In genomic region chrX:153902388-153902787, GRCh38 we compare ENCODE assay signal across 20 cellular contexts. TPM values are rescaled to one million over a fixed set of nuclear protein-coding genes. Genes with fewer than 3 reads are reported as not detected.
DNase-seq lines count a peak whose midpoint lies in the region; ATAC-seq, FAIRE-seq and TF ChIP-seq lines count a peak whose summit lies in the region.
"Had no signal": no experiment of that assay in that cellular context is flagged by ENCODE, and none has a peak within 500 bp of the region (broad histone marks: within the 10 kb centered on the region; RNA-seq: fewer than 3 reads in every experiment).

No MANE protein-coding gene starts in this region.

- TF ChIP-seq RAD21 in SK-N-SH (IDR thresholded peaks at IDR 0.05; ENCODE audit: low read length) = no peak

- H3K4me3 ChIP-seq in SK-N-SH (ENCODE audit: low read depth in 2 of 2, low read length in 1 of 2) (no peak overlapping the region), PC-3 (ENCODE audit: low read length) (no peak overlapping the region)
- H3K4me3 ChIP-seq: neural progenitor cell, uterus had no signal

- no peaks in the 10 kb centered on the region for H3K79me2 ChIP-seq in SK-N-SH (ENCODE audit: insufficient read depth)
- H3K79me2 ChIP-seq in PC-3 (ENCODE audit: low read length) = no peaks in the 10 kb centered on the region

- H2AFZ ChIP-seq in SK-N-SH (ENCODE audit: low read depth) = no peak overlapping the region
- no peak overlapping the region for H2AFZ ChIP-seq in PC-3 (ENCODE audit: low read length)
- H2AFZ ChIP-seq: neural progenitor cell had no signal

- H3K9me3 ChIP-seq in SK-N-SH (no peaks in the 10 kb centered on the region), PC-3 (ENCODE audit: low read length) (no peaks in the 10 kb centered on the region)
- H3K9me3 ChIP-seq: uterus had no signal

- FAIRE-seq in HTR-8/SVneo (lab: Jason Lieb, UNC) = no peak
- FAIRE-seq: A204.1, GM12892 had no signal

- H3K36me3 Mint-ChIP-seq in CD14-positive monocyte = no peaks in the 10 kb centered on the region
- H3K36me3 Mint-ChIP-seq: neural progenitor cell had no signal

- H3K27ac Mint-ChIP-seq in CD14-positive monocyte = peak overlapping the region in 1 of 7 donors; percentile 40
- H3K27ac Mint-ChIP-seq: neural progenitor cell had no signal

- H3K9me2 ChIP-seq in SK-N-SH (no peaks in the 10 kb centered on the region), PC-3 (replicated peaks; ENCODE audit: low read length) (no peaks in the 10 kb centered on the region)

- CTCF ChIA-PET in SK-N-SH (lab: Yijun Ruan, JAX) (interaction anchor here (1.0 to 1.6 kb wide), 2 partner anchors 9 to 83 kb away, joined by 3 read pairs; no protein-coding TSS in a partner anchor), PC-3 (lab: Charles Lee) (no interaction called here)

- H3K27me3 Mint-ChIP-seq in CD14-positive monocyte (ENCODE audit: low read depth in 3 of 3) = peaks cover 0 to 48% (median 3%) of the 10 kb centered on the region in 3 donors

- H3K27ac ChIP-seq in SK-N-SH (ENCODE audit: low read depth in 2 of 2, low read length in 1 of 2) = peak overlapping the region in 1 of 2 experiments; percentile 0; a peak in 2 of 4 replicates
- no peak overlapping the region for H3K27ac ChIP-seq in PC-3 (ENCODE audit: low read length)
- H3K27ac ChIP-seq: neural progenitor cell had no signal

- no peak overlapping the region for H3K4me2 ChIP-seq in SK-N-SH
- H3K4me2 ChIP-seq in PC-3 (ENCODE audit: low read length) = no peak overlapping the region
- H3K4me2 ChIP-seq: neural progenitor cell had no signal

- peaks cover 0 to 6% (median under 1%) of the 10 kb centered on the region in 7 donors for H3K9me3 Mint-ChIP-seq in CD14-positive monocyte
- H3K9me3 Mint-ChIP-seq: activated CD4-positive, alpha-beta T cell treated with anti-CD3 and anti-CD28 coated beads, Interleukin-2, amount 10 ng/mL, durations not matched to agents 24 days and 14 days had no signal

- no peaks in the 10 kb centered on the region for H3K36me3 ChIP-seq in SK-N-SH (replicated peaks in 1 of 2; ENCODE audit: control insufficient read depth in 1 of 2, insufficient read depth in 2 of 2, low read length in 1 of 2)
- no peaks in the 10 kb centered on the region for H3K36me3 ChIP-seq in PC-3 (ENCODE audit: low read depth, low read length)
- H3K36me3 ChIP-seq: neural progenitor cell, uterus had no signal

- H3K4me1 ChIP-seq in SK-N-SH (ENCODE audit: control insufficient read depth in 1 of 2, insufficient read depth in 2 of 2, low read depth in 1 of 2, low read length in 1 of 2) (peaks cover 0 to 33% of the 10 kb centered on the region in 2 experiments; a peak in 1 of 4 replicates), PC-3 (ENCODE audit: insufficient read depth, low read length) (peaks cover 9% of the 10 kb centered on the region; the same call in 1 of the 2 replicates)
- H3K4me1 ChIP-seq: neural progenitor cell, uterus had no signal

- H3K9ac ChIP-seq in SK-N-SH (no peak overlapping the region), PC-3 (ENCODE audit: low read length) (no peak overlapping the region)
- H3K9ac ChIP-seq: neural progenitor cell had no signal

- no peak for TF ChIP-seq EP300 in SK-N-SH (IDR thresholded peaks at IDR 0.05; ENCODE audit: borderline replicate concordance in 1 of 2, low read depth in 1 of 2, low read length in 1 of 2)

- H3K4me1 Mint-ChIP-seq in CD14-positive monocyte = peaks cover 53% of the 10 kb centered on the region

- intact Hi-C loops in PC-3 (cut with micrococcal nuclease) = no loop called here
- intact Hi-C loops in CD14-positive monocyte (cut with micrococcal nuclease) = no loop called here

- H3F3A ChIP-seq in SK-N-SH (replicated peaks; ENCODE audit: insufficient read depth) (no peaks in the 10 kb centered on the region), PC-3 (ENCODE audit: low read length, unreplicated experiment) (no peaks in the 10 kb centered on the region)

- H3K4me3 Mint-ChIP-seq in CD14-positive monocyte = no peak overlapping the region
- H3K4me3 Mint-ChIP-seq: neural progenitor cell had no signal

- H4K20me1 ChIP-seq in SK-N-SH (ENCODE audit: insufficient read depth) (no peaks in the 10 kb centered on the region), PC-3 (ENCODE audit: low read length) (no peaks in the 10 kb centered on the region)

- TF ChIP-seq CTCF in SK-N-SH (IDR thresholded peaks at IDR 0.05) (no peak), PC-3 (conservative IDR thresholded peaks at IDR 0.05; ENCODE audit: low read depth, low read length) (no peak), CD14-positive monocyte (IDR thresholded peaks at IDR 0.05) (no peak)

- POLR2A ChIA-PET in SK-N-SH (lab: Yijun Ruan, JAX) = no interaction called here
- POLR2A ChIA-PET in PC-3 (lab: Charles Lee; ENCODE audit: unreplicated experiment) = no interaction called here

- ATAC-seq in SK-N-SH treated with all-trans-retinoic acid at 6 μM for 48 hours (no peak), PC-3 (peak; percentile 35), GM19452 (IDR thresholded peaks at IDR 0.05; ENCODE audit: unreplicated experiment) (no peak)

- BruUV-seq in PC-3 (replicated peaks; lab: Mats Ljungman, UMichigan) = no TSS peak

- H3K27me3 ChIP-seq in SK-N-SH (ENCODE audit: insufficient read depth) (peaks cover 32% of the 10 kb centered on the region), PC-3 (ENCODE audit: low read length) (no peaks in the 10 kb centered on the region)
- H3K27me3 ChIP-seq: neural progenitor cell, uterus had no signal

- DNase-seq in SK-N-SH (peak; percentile 59), H4 (ENCODE audit: low spot score) (peak; percentile 29), PC-3 (peak; percentile 24), kidney tubule cell (ENCODE audit: low spot score) (peak; percentile 12), CD14-positive monocyte (ENCODE audit: low spot score) (no peak), HTR-8/SVneo (ENCODE audit: insufficient read length, low spot score) (no peak)
- DNase-seq: activated CD4-positive, alpha-beta T cell treated with anti-CD3 and anti-CD28 coated beads, Interleukin-2, amount 10 ng/mL, durations not matched to agents 24 days and 14 days; activated CD8-positive, alpha-beta memory T cell treated with anti-CD3 and anti-CD28 coated beads, Interleukin-2, amount 50 U/mL, for 48 hours; activated gamma-delta T cell; central memory CD4-positive, alpha-beta T cell; effector CD8-positive, alpha-beta T cell; NCI-H1105 treated with DMSO at 0.1 percent for 48 hours; stimulated activated CD8-positive, alpha-beta memory T cell treated with anti-CD3 and anti-CD28 coated beads, Interleukin-4, amount 100 ng/mL, for 48 hours; uterus had no signal

- 18% methylated on average over 4 of the region's 10 CpGs for WGBS in SK-N-SH (ENCODE audit: low lambda C conversion rate)

TF ChIP-seq in SK-N-SH, 30 proteins besides CTCF, POLR2A, EP300 and RAD21 (continues in another document):
- TF ChIP-seq JUND (IDR thresholded peaks at IDR 0.05) = no peak
- TF ChIP-seq TEAD4 (IDR thresholded peaks at IDR 0.05; ENCODE audit: borderline replicate concordance, insufficient read depth) = no peak
- TF ChIP-seq RXRA (IDR thresholded peaks at IDR 0.05; ENCODE audit: borderline replicate concordance, low read depth) = no peak

TF ChIP-seq in SK-N-SH treated with all-trans-retinoic acid at 6 μM for 48 hours, 23 proteins besides CTCF, POLR2A, EP300 and RAD21 (continues in another document):
- TF ChIP-seq TOX (CRISPR knock-in tag; IDR thresholded peaks at IDR 0.05; ENCODE audit: borderline replicate concordance) (no peak), PPARA (CRISPR knock-in tag; IDR thresholded peaks at IDR 0.05; ENCODE audit: borderline replicate concordance) (no peak), SNAI2 (CRISPR knock-in tag; IDR thresholded peaks at IDR 0.05) (no peak), TCF4 (CRISPR knock-in tag; IDR thresholded peaks at IDR 0.05; ENCODE audit: borderline replicate concordance) (no peak), RARB (CRISPR knock-in tag; IDR thresholded peaks at IDR 0.05) (no peak)

RNA-seq across cellular contexts. Expression of gene AVPR2, which starts 2.1 kb away (rescaled TPM):
- not detected in 2 replicates for polyA plus RNA-seq in SK-N-SH (2012; rRNA removed)
- not detected in 2 replicates for polyA plus RNA-seq in SK-N-SH (2012; cell fraction: cytosol; rRNA removed)
- 0.05 TPM in 1 of 2 replicates, not detected in the other for polyA plus RNA-seq in SK-N-SH (2012; cell fraction: nucleus; rRNA removed)
- total RNA-seq in H4 (2014; rRNA removed; shearing (Covaris generic)) = 0.14 and 0.33 TPM in 2 replicates
- not detected in 2 replicates for total RNA-seq in PC-3 (2014; rRNA removed)
- under 1 TPM in 1 of 2 donors, not detected in 1; 0.14 TPM for polyA plus RNA-seq in CD14-positive monocyte
- total RNA-seq: activated CD4-positive, alpha-beta T cell treated with anti-CD3 and anti-CD28 coated beads, Interleukin-2, amount 10 ng/mL, durations not matched to agents 24 days and 14 days; pulmonary artery endothelial cell had no signal

RNA-seq across cellular contexts. Expression of gene L1CAM, which starts 16.4 kb away (rescaled TPM):
- polyA plus RNA-seq in SK-N-SH (2012; rRNA removed) = 1.9 and 2.0 TPM in 2 replicates
- polyA plus RNA-seq in SK-N-SH (2012; cell fraction: cytosol; rRNA removed) = 1.3 and 2.9 TPM in 2 replicates
- 4.1 and 4.4 TPM in 2 replicates for polyA plus RNA-seq in SK-N-SH (2012; cell fraction: nucleus; rRNA removed)
- 7.9 and 9.7 TPM in 2 replicates for total RNA-seq in H4 (2014; rRNA removed; shearing (Covaris generic))
- total RNA-seq in PC-3 (2014; rRNA removed) = 5.2 and 11.2 TPM in 2 replicates
- polyA plus RNA-seq in CD14-positive monocyte = not detected

RNA-seq across cellular contexts. Expression of gene ARHGAP4, which starts 23.7 kb away (rescaled TPM):
- polyA plus RNA-seq in SK-N-SH (2012; rRNA removed) = 1.6 and 2.2 TPM in 2 replicates
- polyA plus RNA-seq in SK-N-SH (2012; cell fraction: cytosol; rRNA removed) = 0.45 and 0.94 TPM in 2 replicates
- 15.6 and 25.4 TPM in 2 replicates for polyA plus RNA-seq in SK-N-SH (2012; cell fraction: nucleus; rRNA removed)
- 0.31 and 0.82 TPM in 2 replicates for total RNA-seq in H4 (2014; rRNA removed; shearing (Covaris generic))
- 4.0 and 4.6 TPM in 2 replicates for total RNA-seq in PC-3 (2014; rRNA removed)
- 10 to 100 TPM; 51.5 to 64.4 TPM for polyA plus RNA-seq in CD14-positive monocyte

RNA-seq across cellular contexts. Expression of gene NAA10, which starts 32.4 kb away (rescaled TPM):
- polyA plus RNA-seq in SK-N-SH (2012; rRNA removed) (192 and 229 TPM in 2 replicates), CD14-positive monocyte (10 to 100 TPM; 46.7 to 47.9 TPM)
- polyA plus RNA-seq in SK-N-SH (2012; cell fraction: cytosol; rRNA removed) = 193 and 253 TPM in 2 replicates
- 502 and 579 TPM in 2 replicates for polyA plus RNA-seq in SK-N-SH (2012; cell fraction: nucleus; rRNA removed)
- total RNA-seq in H4 (2014; rRNA removed; shearing (Covaris generic)) = 167 and 216 TPM in 2 replicates
- total RNA-seq in PC-3 (2014; rRNA removed) = 169 and 172 TPM in 2 replicates

RNA-seq across cellular contexts. Expression of gene RENBP, which starts 42.1 kb away (rescaled TPM):
- polyA plus RNA-seq in SK-N-SH (2012; rRNA removed) (0.90 and 1.0 TPM in 2 replicates), CD14-positive monocyte (1 to 10 TPM; 2.7 to 3.8 TPM)
- polyA plus RNA-seq in SK-N-SH (2012; cell fraction: cytosol; rRNA removed) = 0.45 and 0.56 TPM in 2 replicates
- 3.0 and 3.2 TPM in 2 replicates for polyA plus RNA-seq in SK-N-SH (2012; cell fraction: nucleus; rRNA removed)
- total RNA-seq in H4 (2014; rRNA removed; shearing (Covaris generic)) = 0.10 TPM in 1 of 2 replicates, not detected in the other
- total RNA-seq in PC-3 (2014; rRNA removed) = 3.7 TPM in 1 of 2 replicates, not detected in the other

Comparison
In these comparisons a context has a peak if more than half of its experiments do, and no peak if none do; other contexts are left out.
1. DNase-seq: peak in SK-N-SH (single experiment), H4 (single experiment), PC-3 (single experiment) and kidney tubule cell (single experiment); none in CD14-positive monocyte (single experiment) and HTR-8/SVneo (single experiment).